28 cellular contexts compared by ENCODE assay signal in the genomic region with DNA sequence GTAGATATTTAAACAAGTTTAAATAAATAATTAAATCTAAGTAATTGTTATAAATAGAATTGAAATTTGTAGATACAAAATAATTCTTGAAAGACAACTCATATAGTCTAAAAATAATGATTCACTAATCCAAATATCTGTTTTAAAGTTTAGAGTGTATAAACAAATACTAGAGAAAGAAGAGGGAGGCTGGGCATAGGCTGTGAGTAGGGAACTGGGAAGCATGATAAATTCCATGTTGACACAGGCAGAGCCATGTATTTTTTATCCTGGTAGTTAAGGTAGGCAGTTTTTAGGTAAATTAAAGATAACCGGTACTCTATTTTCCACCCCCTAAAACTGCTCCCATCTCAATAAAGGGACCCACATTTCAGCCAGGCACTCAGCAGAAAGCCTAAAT. TPM values are rescaled to one million over a fixed set of nuclear protein-coding genes. Genes with fewer than 3 reads are reported as not detected.
A peak's percentile ranks its signal among the peaks of the same experiment; 100 is the strongest.
DNase-seq lines count a peak whose midpoint lies in the region; ATAC-seq, FAIRE-seq and TF ChIP-seq lines count a peak whose summit lies in the region.
"Had no signal": no experiment of that assay in that cellular context is flagged by ENCODE, and none has a peak within 500 bp of the region (broad histone marks: within the 10 kb centered on the region; RNA-seq: fewer than 3 reads in every experiment).

No MANE protein-coding gene starts in this region.

- no peaks in the 10 kb centered on the region for H3K9me2 ChIP-seq in PC-3 (replicated peaks; ENCODE audit: low read length)

- H3K9me3 ChIP-seq in PC-3 (ENCODE audit: low read length) = no peaks in the 10 kb centered on the region
- H3K9me3 ChIP-seq in left lung = peaks cover 0 to 6% of the 10 kb centered on the region in 2 donors
- H3K9me3 ChIP-seq: BE2C had no signal

- H3K27me3 ChIP-seq in PC-3 (ENCODE audit: low read length) = no peaks in the 10 kb centered on the region
- no peaks in the 10 kb centered on the region for H3K27me3 ChIP-seq in left lung
- H3K27me3 ChIP-seq: BLaER1 had no signal

- no peak overlapping the region for H2AFZ ChIP-seq in PC-3 (ENCODE audit: low read length)

- peaks cover 4% of the 10 kb centered on the region for H3K36me3 Mint-ChIP-seq in endothelial cell (ENCODE audit: low read depth, unreplicated experiment)
- H3K36me3 Mint-ChIP-seq: CD14-positive monocyte; CD4-positive, alpha-beta memory T cell; CD4-positive, CD25-positive, alpha-beta regulatory T cell; CD8-positive, alpha-beta memory T cell had no signal

- no peaks in the 10 kb centered on the region for H3K27me3 Mint-ChIP-seq in endothelial cell (ENCODE audit: unreplicated experiment)

- no peaks in the 10 kb centered on the region for H3K36me3 ChIP-seq in PC-3 (ENCODE audit: low read depth, low read length)
- H3K36me3 ChIP-seq in left lung = no peaks in the 10 kb centered on the region
- H3K36me3 ChIP-seq: BE2C, BLaER1 had no signal

- H3K4me1 Mint-ChIP-seq in endothelial cell (ENCODE audit: unreplicated experiment) = peaks cover 26% of the 10 kb centered on the region
- H3K4me1 Mint-ChIP-seq: CD4-positive, alpha-beta memory T cell; CD4-positive, CD25-positive, alpha-beta regulatory T cell; CD8-positive, alpha-beta memory T cell had no signal

- intact Hi-C loops in PC-3 (cut with micrococcal nuclease) = no loop called here
- intact Hi-C loops in left lung (cut with DNase I) = no loop called here

- BruUV-seq in PC-3 (replicated peaks; lab: Mats Ljungman, UMichigan) = no TSS peak

- H3K4me2 ChIP-seq in PC-3 (ENCODE audit: low read length) = no peak overlapping the region
- H3K4me2 ChIP-seq: BLaER1 had no signal

- H3K9me3 Mint-ChIP-seq in endothelial cell (ENCODE audit: unreplicated experiment) = peaks cover 4% of the 10 kb centered on the region

- POLR2A ChIA-PET in PC-3 (lab: Charles Lee; ENCODE audit: unreplicated experiment) = no interaction called here

- ATAC-seq in PC-3 = peak; percentile 60
- peak; percentile 69 for ATAC-seq in left lung
- ATAC-seq: GM12878 had no signal

- no peak overlapping the region for H3K9ac ChIP-seq in PC-3 (ENCODE audit: low read length)
- H3K9ac ChIP-seq: BLaER1 had no signal

- no peaks in the 10 kb centered on the region for H4K20me1 ChIP-seq in PC-3 (ENCODE audit: low read length)
- H4K20me1 ChIP-seq: BLaER1 had no signal

- no peak for TF ChIP-seq CTCF in PC-3 (conservative IDR thresholded peaks at IDR 0.05; ENCODE audit: low read depth, low read length)
- no peak for TF ChIP-seq CTCF in left lung (IDR thresholded peaks at IDR 0.05)
- TF ChIP-seq CTCF in endothelial cell (IDR thresholded peaks at IDR 0.05; ENCODE audit: unreplicated experiment) = no peak

- no peak overlapping the region for H3K27ac ChIP-seq in PC-3 (ENCODE audit: low read length)
- H3K27ac ChIP-seq in left lung = no peak overlapping the region
- H3K27ac ChIP-seq: BLaER1 had no signal

- CTCF ChIA-PET in PC-3 (lab: Charles Lee) = interaction anchor here (0.6 kb wide), 1 partner anchor 80 kb away, joined by 3 read pairs; no protein-coding TSS in a partner anchor

- no peaks in the 10 kb centered on the region for H3K79me2 ChIP-seq in PC-3 (ENCODE audit: low read length)

- no peak overlapping the region for H3K4me3 ChIP-seq in PC-3 (ENCODE audit: low read length)
- no peak overlapping the region for H3K4me3 ChIP-seq in left lung
- H3K4me3 ChIP-seq: BLaER1, GM12878 had no signal

- FAIRE-seq in RCC 7860 (lab: Jason Lieb, UNC) = no peak
- FAIRE-seq: A204.1, GM12878, GM12892, GM18507 had no signal

- H3K4me1 ChIP-seq in PC-3 (ENCODE audit: insufficient read depth, low read length) = no peaks in the 10 kb centered on the region
- H3K4me1 ChIP-seq in left lung = peaks cover 0 to 14% of the 10 kb centered on the region in 2 donors
- H3K4me1 ChIP-seq: BE2C had no signal

- H3F3A ChIP-seq in PC-3 (ENCODE audit: low read length, unreplicated experiment) = no peaks in the 10 kb centered on the region

- DNase-seq in PC-3 (no peak), hepatic stellate cell (ENCODE audit: low spot score) (peak; percentile 24), left lung (no peak), NCI-H82 (lab: John Stamatoyannopoulos, UW) (no peak), cerebellum (ENCODE audit: low spot score) (no peak), RCC 7860 (ENCODE audit: low spot score) (no peak), endothelial cell (ENCODE audit: low spot score) (no peak)
- DNase-seq: 8988T; ACHN; BE2C; C1 segment of cervical spinal cord; CD4-positive, alpha-beta memory T cell; CD4-positive, CD25-positive, alpha-beta regulatory T cell; CD8-positive, alpha-beta memory T cell; COR-L47; DMS 273 treated with DMSO at 0.1 percent for 48 hours; DMS153; DMS53; DMS79; DND-41; EL; GDM1 had no signal

- no peak overlapping the region for H3K27ac Mint-ChIP-seq in endothelial cell (ENCODE audit: unreplicated experiment)
- H3K27ac Mint-ChIP-seq: CD4-positive, alpha-beta memory T cell; CD4-positive, CD25-positive, alpha-beta regulatory T cell; CD8-positive, alpha-beta memory T cell had no signal

- no peak overlapping the region for H3K4me3 Mint-ChIP-seq in endothelial cell (ENCODE audit: unreplicated experiment)
- H3K4me3 Mint-ChIP-seq: CD14-positive monocyte; CD4-positive, CD25-positive, alpha-beta regulatory T cell; CD8-positive, alpha-beta memory T cell had no signal

RNA-seq across cellular contexts. Expression of a gene that starts 11.7 kb away (rescaled TPM):
- total RNA-seq in PC-3 (2014; rRNA removed) = 64.3 and 69.8 TPM in 2 replicates
- 10 to 100 TPM; 69.0 to 69.8 TPM for total RNA-seq in left lung
- total RNA-seq in cerebellum = 37.4 TPM
- 57.5 TPM for total RNA-seq in endothelial cell (ENCODE audit: unreplicated experiment)
